16 cellular contexts compared by ENCODE assay signal in genomic region chr1:8739377-8739776, GRCh38.
A peak's percentile ranks its signal among the peaks of the same experiment; 100 is the strongest.
DNase-seq lines count a peak whose midpoint lies in the region; ATAC-seq, FAIRE-seq and TF ChIP-seq lines count a peak whose summit lies in the region.
"Had no signal": no experiment of that assay in that cellular context is flagged by ENCODE, and none has a peak within 500 bp of the region (broad histone marks: within the 10 kb centered on the region; RNA-seq: fewer than 3 reads in every experiment).

No MANE protein-coding gene starts in this region.

- H3K27me3 ChIP-seq in BE2C: no peaks in the 10 kb centered on the region
- H3K27me3 ChIP-seq in PC-9 (ENCODE audit: insufficient read depth, low read depth): no peaks in the 10 kb centered on the region

- TF ChIP-seq POLR2A in GM12891 (IDR thresholded peaks at IDR 0.05; ENCODE audit: low read depth, low read length): no peak

- peaks cover 3% of the 10 kb centered on the region; the same call in 1 of the 2 replicates for H4K20me1 ChIP-seq in PC-9 (ENCODE audit: insufficient read depth)

- no peak for ATAC-seq in GM18870 (IDR thresholded peaks at IDR 0.05; ENCODE audit: unreplicated experiment)
- no peak for ATAC-seq in GM21529 (IDR thresholded peaks at IDR 0.05; ENCODE audit: unreplicated experiment)
- ATAC-seq: Right ventricle myocardium inferior had no signal

- intact Hi-C loops in PC-9 (cut with micrococcal nuclease; ENCODE audit: unreplicated experiment): no loop called here

- H3K9me3 ChIP-seq in BE2C (no peaks in the 10 kb centered on the region), PC-9 (ENCODE audit: insufficient read depth, low read depth) (no peaks in the 10 kb centered on the region)

- peak; percentile 27; the same call in 1 of the 2 replicates for TF ChIP-seq CTCF in BE2C (IDR thresholded peaks at IDR 0.05; ENCODE audit: low read depth, low read length)
- TF ChIP-seq CTCF in PC-9 (conservative IDR thresholded peaks at IDR 0.05): 0 out of 2 replicates have a peak, but pooled peaks have one; percentile 12
- peak; percentile 36 for TF ChIP-seq CTCF in epithelial cell of proximal tubule (conservative IDR thresholded peaks at IDR 0.05; ENCODE audit: low read depth, low read length)

- DNase-seq in BE2C (no peak), GM12891 (ENCODE audit: insufficient read length, low spot score) (no peak), PC-9 (no peak), epithelial cell of proximal tubule (ENCODE audit: low read depth) (no peak), activated gamma-delta T cell (lab: John Stamatoyannopoulos, UW) (no peak)
- DNase-seq in stimulated activated CD4-positive, alpha-beta T cell treated with anti-CD3 and anti-CD28 coated beads, Interleukin-2, amount 100 ng/mL, for 48 hours: no peak
- DNase-seq: activated T-cell treated with anti-CD3 and anti-CD28 coated beads, Interleukin-2, amount 50 U/mL, for 48 hours; glutamatergic neuron; small intestine; stimulated activated naive CD4-positive, alpha-beta T cell had no signal

- no peaks in the 10 kb centered on the region for H3K4me1 ChIP-seq in BE2C
- peaks cover 24% of the 10 kb centered on the region for H3K4me1 ChIP-seq in PC-9 (replicated peaks; ENCODE audit: insufficient read depth)
- H3K4me1 ChIP-seq: parathyroid adenoma had no signal

- POLR2A ChIA-PET in PC-9 (lab: Charles Lee; ENCODE audit: unreplicated experiment): interaction anchor here (0.6 kb wide), 1 partner anchor 815 kb away, joined by 3 read pairs; no protein-coding TSS in a partner anchor

- H3K4me3 ChIP-seq in BE2C (ENCODE audit: low read depth, low read length) (no peak overlapping the region), PC-9 (no peak overlapping the region), epithelial cell of proximal tubule (ENCODE audit: low read depth, low read length) (no peak overlapping the region)

- CTCF ChIA-PET in PC-9 (lab: Charles Lee): no interaction called here

- no peaks in the 10 kb centered on the region for H3K9me2 ChIP-seq in PC-9 (ENCODE audit: insufficient read depth)

- H3K4me2 ChIP-seq in PC-9: no peak overlapping the region

- H3K79me2 ChIP-seq in PC-9 (ENCODE audit: low read depth): 0 out of 2 replicates have a peak, but pooled peaks cover 6% of the 10 kb centered on the region

- no TSS peak for BruUV-seq in PC-9 (replicated peaks; lab: Mats Ljungman, UMichigan)

- 0 out of 2 replicates have a peak, but pooled peaks cover 15% of the 10 kb centered on the region for H3F3A ChIP-seq in PC-9 (ENCODE audit: insufficient read depth, low read depth)

- H3K27ac ChIP-seq in PC-9: no peak overlapping the region
- H3K27ac ChIP-seq: HL-60, parathyroid adenoma had no signal

- H3K36me3 ChIP-seq in BE2C: no peaks in the 10 kb centered on the region
- H3K36me3 ChIP-seq in PC-9 (ENCODE audit: low read depth): no peaks in the 10 kb centered on the region

- no peak overlapping the region for H2AFZ ChIP-seq in PC-9
- H2AFZ ChIP-seq: parathyroid adenoma had no signal

- peak; percentile 5 for FAIRE-seq in GM12891 (lab: Jason Lieb, UNC)
- FAIRE-seq: endometrium, small intestine had no signal

TF ChIP-seq in GM12891, 5 proteins besides CTCF, POLR2A, EP300 and RAD21:
- no peak for TF ChIP-seq SPI1 (IDR thresholded peaks at IDR 0.05; ENCODE audit: low read depth, low read length)
- TF ChIP-seq POLR2AphosphoS5 (IDR thresholded peaks at IDR 0.05; ENCODE audit: low read depth, low read length): no peak
- TF ChIP-seq POU2F2 (IDR thresholded peaks at IDR 0.05; ENCODE audit: low read depth, low read length): no peak
- no peak for TF ChIP-seq PAX5 (IDR thresholded peaks at IDR 0.05; ENCODE audit: insufficient read depth, low read length, severe bottlenecking)
- TF ChIP-seq TAF1 (IDR thresholded peaks at IDR 0.05; ENCODE audit: low read depth, low read length): no peak
